8 cellular contexts compared by ENCODE assay signal in the genomic region with DNA sequence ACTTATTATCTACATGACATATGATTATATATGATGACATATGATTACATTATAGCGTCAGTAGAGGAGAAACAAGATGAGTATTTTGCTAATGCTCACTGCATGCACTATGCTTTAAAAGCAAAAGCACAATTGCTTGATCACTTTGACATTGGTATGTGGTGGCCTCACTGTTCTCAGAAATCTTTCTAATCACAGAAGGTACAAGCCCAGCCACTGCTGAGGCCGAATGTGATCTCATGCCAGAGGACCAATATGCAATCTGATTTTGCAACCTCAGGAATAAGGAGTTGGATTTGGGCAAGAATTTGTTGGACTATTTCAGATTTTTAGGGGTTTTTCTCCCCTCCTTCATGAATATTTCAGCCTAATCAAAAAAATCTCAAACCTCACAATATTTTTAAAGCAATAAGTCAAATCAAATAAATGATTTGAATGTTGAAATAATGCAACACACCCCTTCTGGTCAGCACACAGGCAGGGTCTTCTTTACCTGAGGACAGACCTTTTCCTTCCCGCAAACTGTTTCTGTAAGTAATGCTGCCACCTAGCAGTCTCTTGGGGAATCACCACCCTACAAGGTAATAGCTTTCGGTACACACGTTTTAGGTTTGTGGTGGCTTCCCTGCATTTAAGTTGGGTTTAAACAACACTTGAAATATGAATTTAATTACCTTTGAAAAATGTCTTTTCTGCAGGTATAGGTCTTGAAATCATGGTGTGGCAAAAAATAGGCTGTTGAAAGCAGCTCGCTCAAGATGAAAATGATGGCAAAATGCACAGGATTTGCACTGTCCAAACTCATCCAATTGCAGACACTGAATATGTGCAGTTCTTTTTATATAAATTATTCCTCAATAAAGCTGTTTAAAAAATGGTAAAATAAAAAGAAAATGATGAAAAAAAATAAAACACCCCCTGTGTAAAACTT. TPM values are rescaled to one million over a fixed set of nuclear protein-coding genes. Genes with fewer than 3 reads are reported as not detected.
DNase-seq lines count a peak whose midpoint lies in the region; ATAC-seq and TF ChIP-seq lines count a peak whose summit lies in the region.

No MANE protein-coding gene starts in this region.

- no peak overlapping the region for H3K4me3 ChIP-seq in heart right ventricle

- intact Hi-C loops in heart right ventricle (cut with DNase I) (loop anchor here in 9 of 10 donors (1.0 to 10.0 kb wide), 10 partner anchors 133 to 356 kb away; no protein-coding TSS in a partner anchor), left ventricle myocardium superior (cut with micrococcal nuclease) (loop anchor here (5.0 kb wide), 1 partner anchor 213 kb away; no protein-coding TSS in a partner anchor)

- 30 to 34% methylated on average over 6 of the region's 6 CpGs for WGBS in heart right ventricle, 2 donors

- no peak overlapping the region for H3K27ac ChIP-seq in heart right ventricle

- DNase-seq in heart right ventricle = no peak
- no peak for DNase-seq in left ventricle myocardium superior
- peak; percentile 38 for DNase-seq in OCI-M1 (lab: John Stamatoyannopoulos, UW)
- peak; percentile 31 for DNase-seq in cerebellum (ENCODE audit: low spot score)
- peak; percentile 21 for DNase-seq in mucosa of gallbladder (ENCODE audit: low spot score)
- DNase-seq in activated effector memory CD4-positive, alpha-beta T cell treated with anti-CD3 and anti-CD28 coated beads, Interleukin-2, amount 50 U/mL, for 16 hours = no peak

- no peaks in the 10 kb centered on the region for H3K4me1 ChIP-seq in heart right ventricle

- peaks cover 0 to 5% (median 0%) of the 10 kb centered on the region in 11 donors for H3K9me3 ChIP-seq in heart right ventricle

- no peaks in the 10 kb centered on the region for H3K36me3 ChIP-seq in heart right ventricle

- H3K27me3 ChIP-seq in heart right ventricle = no peaks in the 10 kb centered on the region

- peak; percentile 43 to 87 (median 76) for TF ChIP-seq CTCF in heart right ventricle (IDR thresholded peaks at IDR 0.05)

- no peak for ATAC-seq in heart right ventricle
- ATAC-seq in left ventricle myocardium superior = no peak
- peak; percentile 72 for ATAC-seq in HG02798 (IDR thresholded peaks at IDR 0.05; ENCODE audit: poor library complexity, unreplicated experiment)
- ATAC-seq in GM18858 (IDR thresholded peaks at IDR 0.05; ENCODE audit: unreplicated experiment) = no peak

RNA-seq across cellular contexts. Expression of a gene that starts 4.8 kb away (rescaled TPM):
- not detected for total RNA-seq in heart right ventricle
- under 1 TPM in 1 of 2 donors, not detected in 1; 0.06 TPM for polyA plus RNA-seq in heart right ventricle
- total RNA-seq in left ventricle myocardium superior = not detected
- not detected for total RNA-seq in cerebellum
- total RNA-seq in mucosa of gallbladder = 2.8 TPM

Comparison
In these comparisons a context has a peak if more than half of its experiments do, and no peak if none do; other contexts are left out.
1. DNase-seq: peak in OCI-M1 (single experiment), cerebellum (single experiment) and mucosa of gallbladder (single experiment); none in heart right ventricle (0 of 2), left ventricle myocardium superior (single experiment) and activated effector memory CD4-positive, alpha-beta T cell treated with anti-CD3 and anti-CD28 coated beads, Interleukin-2, amount 50 U/mL, for 16 hours (single experiment).